ENCODE assay signal across 22 cellular contexts in the genomic region with DNA sequence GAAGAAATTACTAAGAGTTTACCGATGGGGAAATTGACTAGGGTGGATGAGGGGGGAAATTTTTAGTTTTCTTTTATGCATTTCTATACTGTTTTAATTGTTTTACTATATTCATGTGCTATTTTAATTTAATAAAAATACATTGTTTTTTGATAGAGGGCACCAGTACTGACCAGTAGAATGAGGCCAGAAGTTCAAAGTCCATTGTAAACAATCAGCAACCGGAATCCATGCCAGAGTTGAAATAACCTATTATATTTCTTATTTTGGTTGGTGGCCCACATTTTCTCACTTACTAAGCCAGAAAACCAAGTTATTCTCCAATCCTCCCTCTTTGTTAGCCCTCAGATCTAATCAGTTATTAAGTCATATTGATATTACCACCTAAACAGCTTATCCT.
"Had no signal": no experiment of that assay in that cellular context is flagged by ENCODE, and none has a peak within 500 bp of the region (broad histone marks: within the 10 kb centered on the region; RNA-seq: fewer than 3 reads in every experiment).

No MANE protein-coding gene starts in this region.

- H3K4me3 ChIP-seq: colonic mucosa, esophagus squamous epithelium, gastrocnemius medialis, heart right ventricle, left ventricle myocardium inferior, lower lobe of right lung, mucosa of descending colon had no signal

- H3K36me3 ChIP-seq: colonic mucosa, esophagus squamous epithelium, gastrocnemius medialis, heart right ventricle, left ventricle myocardium inferior, lower lobe of right lung had no signal

- H3K9me3 ChIP-seq: colonic mucosa, esophagus squamous epithelium, gastrocnemius medialis, heart right ventricle, left ventricle myocardium inferior, lower lobe of right lung, mucosa of descending colon had no signal

- ATAC-seq: effector memory CD8-positive, alpha-beta T cell; esophagus mucosa; gastrocnemius medialis; heart right ventricle; left cardiac atrium; lower lobe of right lung; mucosa of descending colon had no signal

- H3K4me1 ChIP-seq: colonic mucosa, esophagus squamous epithelium, gastrocnemius medialis, heart right ventricle, left ventricle myocardium inferior, lower lobe of right lung had no signal

- DNase-seq: colonic mucosa; cortex of kidney; effector CD8-positive, alpha-beta T cell; effector memory CD8-positive, alpha-beta T cell; endodermal cell; erythroblast; esophagus squamous epithelium; foreskin fibroblast; foreskin melanocyte; gastrocnemius medialis; glutamatergic neuron; head of caudate nucleus; heart right ventricle; hippocampal formation; left cardiac atrium; left ventricle myocardium inferior; lower lobe of right lung; mesenchymal stem cell; mucosa of descending colon; naive B cell had no signal

- H3K27me3 ChIP-seq: colonic mucosa, esophagus squamous epithelium, gastrocnemius medialis had no signal

- H3K27ac ChIP-seq: colonic mucosa, epithelial cell of prostate, esophagus squamous epithelium, gastrocnemius medialis, heart right ventricle, left ventricle myocardium inferior, lower lobe of right lung had no signal
